ENCODE assay signal across 10 cellular contexts in genomic region chr14:51849095-51849494, GRCh38.
DNase-seq lines count a peak whose midpoint lies in the region; ATAC-seq lines count a peak whose summit lies in the region.
"Had no signal": no experiment of that assay in that cellular context is flagged by ENCODE, and none has a peak within 500 bp of the region (broad histone marks: within the 10 kb centered on the region; RNA-seq: fewer than 3 reads in every experiment).

No MANE protein-coding gene starts in this region.

- peaks cover 19% of the 10 kb centered on the region for H3K9me3 Mint-ChIP-seq in T-helper 2 cell treated with Interferon-gamma antibody and Interleukin-4, amounts not matched to agents 5 μg/mL and 100 μg/mL, for 36 hours
- peaks cover 6% of the 10 kb centered on the region for H3K9me3 Mint-ChIP-seq in central memory CD8-positive, alpha-beta T cell

- DNase-seq in activated T-cell treated with anti-CD3 and anti-CD28 coated beads for 48 hours (ENCODE audit: low read depth), result peak; percentile 46
- DNase-seq in activated T-cell treated with anti-CD3 and anti-CD28 coated beads, Interleukin-2, amount 50 U/mL, for 1 hour, result no peak
- DNase-seq in T-helper 2 cell treated with Interferon-gamma antibody and Interleukin-4, amounts not matched to agents 5 μg/mL and 100 μg/mL, for 36 hours (ENCODE audit: low spot score), result peak; percentile 66
- DNase-seq in central memory CD8-positive, alpha-beta T cell (ENCODE audit: low spot score in 2 of 2), result peak in 1 of 2 donors; percentile 31
- peak; percentile 71 for DNase-seq in stimulated activated CD8-positive, alpha-beta memory T cell treated with anti-CD3 and anti-CD28 coated beads, Interleukin-4, amount 100 ng/mL, for 48 hours
- no peak for DNase-seq in D341Med (ENCODE audit: low spot score)
- DNase-seq in NCI-H2227 treated with DMSO at 0.1 percent for 48 hours (lab: John Stamatoyannopoulos, UW), result no peak
- DNase-seq: NCI-H524 treated with DMSO at 0.1 percent for 48 hours, T1000 had no signal

- peaks cover 70% of the 10 kb centered on the region for H3K4me1 Mint-ChIP-seq in T-helper 2 cell treated with Interferon-gamma antibody and Interleukin-4, amounts not matched to agents 5 μg/mL and 100 μg/mL, for 36 hours (ENCODE audit: low read depth)
- peaks cover 67% of the 10 kb centered on the region for H3K4me1 Mint-ChIP-seq in central memory CD8-positive, alpha-beta T cell

- peak overlapping the region; percentile 72 for H3K27ac Mint-ChIP-seq in T-helper 2 cell treated with Interferon-gamma antibody and Interleukin-4, amounts not matched to agents 5 μg/mL and 100 μg/mL, for 36 hours
- peak overlapping the region; percentile 95 for H3K27ac Mint-ChIP-seq in central memory CD8-positive, alpha-beta T cell (ENCODE audit: low read depth)

- ATAC-seq in central memory CD8-positive, alpha-beta T cell (replicated peaks; ENCODE audit: extremely low read depth, poor library complexity, severe bottlenecking), result no peak
- no peak for ATAC-seq in HG03135 (IDR thresholded peaks at IDR 0.05; ENCODE audit: unreplicated experiment)

- H3K36me3 Mint-ChIP-seq in T-helper 2 cell treated with Interferon-gamma antibody and Interleukin-4, amounts not matched to agents 5 μg/mL and 100 μg/mL, for 36 hours (ENCODE audit: low read depth), result peaks cover 20% of the 10 kb centered on the region
- peaks cover 17% of the 10 kb centered on the region for H3K36me3 Mint-ChIP-seq in central memory CD8-positive, alpha-beta T cell (ENCODE audit: insufficient read depth)

- H3K27me3 Mint-ChIP-seq in T-helper 2 cell treated with Interferon-gamma antibody and Interleukin-4, amounts not matched to agents 5 μg/mL and 100 μg/mL, for 36 hours (ENCODE audit: low read depth), result peaks cover 2% of the 10 kb centered on the region
- H3K27me3 Mint-ChIP-seq in central memory CD8-positive, alpha-beta T cell, result no peaks in the 10 kb centered on the region

- H3K4me3 Mint-ChIP-seq in T-helper 2 cell treated with Interferon-gamma antibody and Interleukin-4, amounts not matched to agents 5 μg/mL and 100 μg/mL, for 36 hours, result peak overlapping the region; percentile 24
- H3K4me3 Mint-ChIP-seq in central memory CD8-positive, alpha-beta T cell, result peak overlapping the region; percentile 11

Comparison
In these comparisons a context has a peak if more than half of its experiments do, and no peak if none do; other contexts are left out.
1. DNase-seq: peak in activated T-cell treated with anti-CD3 and anti-CD28 coated beads for 48 hours (single experiment), T-helper 2 cell treated with Interferon-gamma antibody and Interleukin-4, amounts not matched to agents 5 μg/mL and 100 μg/mL, for 36 hours (single experiment) and stimulated activated CD8-positive, alpha-beta memory T cell treated with anti-CD3 and anti-CD28 coated beads, Interleukin-4, amount 100 ng/mL, for 48 hours (single experiment); none in activated T-cell treated with anti-CD3 and anti-CD28 coated beads, Interleukin-2, amount 50 U/mL, for 1 hour (single experiment), D341Med (single experiment) and NCI-H2227 treated with DMSO at 0.1 percent for 48 hours (single experiment).